Comparison of ENCODE assay signal across 12 cellular contexts in genomic region chr2:106664669-106665068, GRCh38.
A peak's percentile ranks its signal among the peaks of the same experiment; 100 is the strongest.
DNase-seq lines count a peak whose midpoint lies in the region; ATAC-seq, FAIRE-seq and TF ChIP-seq lines count a peak whose summit lies in the region.
"Had no signal": no experiment of that assay in that cellular context is flagged by ENCODE, and none has a peak within 500 bp of the region (broad histone marks: within the 10 kb centered on the region; RNA-seq: fewer than 3 reads in every experiment).

No MANE protein-coding gene starts in this region.

- H3K9me3 Mint-ChIP-seq in natural killer cell = peaks cover 2 to 5% of the 10 kb centered on the region in 2 donors

- H3F3A ChIP-seq in SU-DHL-6 (ENCODE audit: insufficient read depth) = no peaks in the 10 kb centered on the region

- intact Hi-C loops in natural killer cell (cut with micrococcal nuclease) = no loop called here

- H3K9me3 ChIP-seq in SU-DHL-6 (ENCODE audit: insufficient read depth, low read length) = peaks cover 12% of the 10 kb centered on the region; the same call in 1 of the 2 replicates

- H3K27ac ChIP-seq in SU-DHL-6 (ENCODE audit: low read depth, low read length) = peak overlapping the region; percentile 57
- H3K27ac ChIP-seq: dorsolateral prefrontal cortex had no signal

- H3K36me3 Mint-ChIP-seq in natural killer cell = no peaks in the 10 kb centered on the region
- H3K36me3 Mint-ChIP-seq: activated CD8-positive, alpha-beta memory T cell treated with anti-CD3 and anti-CD28 coated beads, Interleukin-2, amount 10 ng/mL, durations not matched to agents 7 days and 5 days; CD8-positive, alpha-beta memory T cell had no signal

- H3K27me3 Mint-ChIP-seq in natural killer cell (ENCODE audit: low read depth in 2 of 2) = no peaks in the 10 kb centered on the region
- H3K27me3 Mint-ChIP-seq: activated CD8-positive, alpha-beta memory T cell treated with anti-CD3 and anti-CD28 coated beads, Interleukin-2, amount 10 ng/mL, durations not matched to agents 7 days and 5 days had no signal

- H2AFZ ChIP-seq in SU-DHL-6 (ENCODE audit: low read depth, low read length, severe bottlenecking) = peak overlapping the region; percentile 71

- TF ChIP-seq CTCF in SU-DHL-6 (IDR thresholded peaks at IDR 0.05; ENCODE audit: insufficient read depth, low read length, poor library complexity, severe bottlenecking) = no peak
- no peak for TF ChIP-seq CTCF in natural killer cell (IDR thresholded peaks at IDR 0.05)

- no peak for DNase-seq in RCC 7860 (ENCODE audit: low spot score)
- no peak for DNase-seq in NCI-H2171 treated with DMSO at 0.1 percent for 48 hours (lab: John Stamatoyannopoulos, UW)
- no peak for DNase-seq in activated gamma-delta T cell treated with Interleukin-2 at 50 U/mL for 16 hours
- DNase-seq in natural killer cell = no peak
- DNase-seq: activated CD8-positive, alpha-beta memory T cell treated with anti-CD3 and anti-CD28 coated beads, Interleukin-2, amount 10 ng/mL, durations not matched to agents 7 days and 5 days; CD8-positive, alpha-beta memory T cell; dorsolateral prefrontal cortex; left ventricle myocardium superior had no signal

- no peaks in the 10 kb centered on the region for H3K4me1 Mint-ChIP-seq in natural killer cell
- H3K4me1 Mint-ChIP-seq: activated CD8-positive, alpha-beta memory T cell treated with anti-CD3 and anti-CD28 coated beads, Interleukin-2, amount 10 ng/mL, durations not matched to agents 7 days and 5 days; CD8-positive, alpha-beta memory T cell had no signal

- peak; percentile 81 for ATAC-seq in GM18867 (IDR thresholded peaks at IDR 0.05; ENCODE audit: unreplicated experiment)
- peak; percentile 75 for ATAC-seq in GM21737 (IDR thresholded peaks at IDR 0.05; ENCODE audit: unreplicated experiment)
- peak; percentile 66 for ATAC-seq in HG03439 (IDR thresholded peaks at IDR 0.05; ENCODE audit: unreplicated experiment)
- ATAC-seq in natural killer cell = no peak
- ATAC-seq: activated CD8-positive, alpha-beta memory T cell treated with anti-CD3 and anti-CD28 coated beads, Interleukin-2, amount 10 ng/mL, durations not matched to agents 7 days and 5 days; left ventricle myocardium superior had no signal

- no peaks in the 10 kb centered on the region for H3K36me3 ChIP-seq in SU-DHL-6 (ENCODE audit: low read length)

- H3K4me3 ChIP-seq in SU-DHL-6 (ENCODE audit: insufficient read depth, low read length, poor library complexity, severe bottlenecking) = no peak overlapping the region
- H3K4me3 ChIP-seq: dorsolateral prefrontal cortex had no signal

- no peak overlapping the region for H3K27ac Mint-ChIP-seq in natural killer cell
- H3K27ac Mint-ChIP-seq: activated CD8-positive, alpha-beta memory T cell treated with anti-CD3 and anti-CD28 coated beads, Interleukin-2, amount 10 ng/mL, durations not matched to agents 7 days and 5 days; CD8-positive, alpha-beta memory T cell had no signal

- no peaks in the 10 kb centered on the region for H3K27me3 ChIP-seq in SU-DHL-6 (ENCODE audit: low read length)
- H3K27me3 ChIP-seq: dorsolateral prefrontal cortex had no signal

- peak overlapping the region; percentile 46 for H3K4me2 ChIP-seq in SU-DHL-6 (ENCODE audit: low read depth, low read length, poor library complexity, severe bottlenecking)

- H3K9me2 ChIP-seq in SU-DHL-6 (replicated peaks; ENCODE audit: insufficient read depth, low read length) = no peaks in the 10 kb centered on the region

- no peak for FAIRE-seq in RCC 7860 (lab: Jason Lieb, UNC)

- H3K79me2 ChIP-seq in SU-DHL-6 (ENCODE audit: insufficient read depth, low read length) = no peaks in the 10 kb centered on the region

- H3K4me3 Mint-ChIP-seq in natural killer cell = no peak overlapping the region
- H3K4me3 Mint-ChIP-seq: activated CD8-positive, alpha-beta memory T cell treated with anti-CD3 and anti-CD28 coated beads, Interleukin-2, amount 10 ng/mL, durations not matched to agents 7 days and 5 days; CD8-positive, alpha-beta memory T cell had no signal

- peak overlapping the region; percentile 9; the same call in 1 of the 2 replicates for H3K9ac ChIP-seq in SU-DHL-6 (ENCODE audit: low read length)

- no peaks in the 10 kb centered on the region for H4K20me1 ChIP-seq in SU-DHL-6 (ENCODE audit: low read depth, low read length)

Comparison
In these comparisons a context has a peak if more than half of its experiments do, and no peak if none do; other contexts are left out.
1. ATAC-seq: peak in GM18867 (single experiment), GM21737 (single experiment) and HG03439 (single experiment); none in natural killer cell (0 of 3).